In genomic region chr17:47180988-47181387, GRCh38 we compare ENCODE assay signal across 5 cellular contexts. TPM values are rescaled to one million over a fixed set of nuclear protein-coding genes. Genes with fewer than 3 reads are reported as not detected.
"Had no signal": no experiment of that assay in that cellular context is flagged by ENCODE, and none has a peak within 500 bp of the region (broad histone marks: within the 10 kb centered on the region; RNA-seq: fewer than 3 reads in every experiment).

No MANE protein-coding gene starts in this region.

RNA-seq across cellular contexts. Expression of gene MYL4, which starts 28.2 kb away (rescaled TPM):
- total RNA-seq: GM23248, GM23338, H1, H7, HFFc6 had no signal
- polyA plus RNA-seq: GM23248 had no signal
